Comparison of ENCODE assay signal across 8 cellular contexts in the genomic region with DNA sequence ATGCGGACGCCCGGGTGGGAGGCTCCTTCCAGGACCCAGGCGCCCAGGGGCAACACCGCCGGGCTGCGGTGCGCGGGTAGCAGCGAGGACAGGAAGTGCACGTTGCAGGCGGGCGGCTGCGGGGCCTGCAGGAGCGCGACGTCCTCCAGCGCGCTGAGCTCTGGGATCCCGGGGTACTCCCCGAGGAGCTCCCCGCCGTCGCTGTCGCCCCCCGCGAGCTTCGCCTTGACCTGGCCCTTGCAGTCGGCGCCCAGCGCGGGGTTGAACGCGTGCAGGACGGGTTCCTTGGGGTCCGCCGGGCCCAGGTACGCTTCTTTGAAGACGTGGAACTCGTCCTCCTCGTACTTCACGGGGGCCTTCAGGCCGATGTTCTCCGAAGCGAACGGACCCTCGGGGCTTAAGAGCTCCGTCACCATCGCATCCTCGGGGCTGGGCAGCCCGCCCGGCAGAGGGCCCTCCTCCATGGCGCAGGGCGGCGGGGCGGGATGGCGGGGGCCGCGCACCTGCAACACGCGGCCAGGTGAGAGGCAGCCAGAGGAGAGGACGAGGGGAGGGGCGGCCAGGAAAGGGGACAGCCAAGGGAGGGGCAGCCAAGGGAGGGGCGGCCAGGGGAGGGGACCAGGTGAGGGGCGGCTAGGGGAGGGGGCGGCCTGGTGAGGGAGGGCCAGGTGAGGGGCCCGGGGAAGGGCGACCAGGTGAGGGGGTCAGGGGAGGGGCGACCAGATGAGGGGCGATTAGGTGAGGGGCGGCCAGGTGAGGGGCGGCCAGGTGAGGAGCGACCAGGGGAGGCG. TPM values are rescaled to one million over a fixed set of nuclear protein-coding genes. Genes with fewer than 3 reads are reported as not detected.
DNase-seq lines count a peak whose midpoint lies in the region; ATAC-seq and TF ChIP-seq lines count a peak whose summit lies in the region.

No MANE protein-coding gene starts in this region.

- H3K4me1 ChIP-seq in aorta (ENCODE audit: control insufficient read depth in 1 of 2, insufficient read depth in 2 of 2, low read length in 2 of 2), result no peaks in the 10 kb centered on the region

- ATAC-seq in aorta (ENCODE audit: low FRiP score), result peak; percentile 34
- no peak for ATAC-seq in GM18511 (IDR thresholded peaks at IDR 0.05; ENCODE audit: unreplicated experiment)

- intact Hi-C loops in aorta (cut with DNase I), result no loop called here

- H3K27me3 ChIP-seq in kidney epithelial cell (ENCODE audit: control insufficient read depth, insufficient read depth, low read length) (no peaks in the 10 kb centered on the region), aorta (ENCODE audit: control insufficient read depth in 1 of 2, insufficient read depth in 2 of 2, low read length in 1 of 2) (no peaks in the 10 kb centered on the region)

- DNase-seq in stimulated activated naive CD4-positive, alpha-beta T cell (lab: John Stamatoyannopoulos, UW), result peak in 4 of 6 experiments; percentile 10 to 34 (median 18)
- DNase-seq in stimulated activated naive CD4-positive, alpha-beta T cell treated with Interleukin-2 at 50 U/mL for 16 hours (lab: John Stamatoyannopoulos, UW), result no peak
- peak; percentile 28 for DNase-seq in activated naive CD4-positive, alpha-beta T cell treated with anti-CD3 and anti-CD28 coated beads, Interleukin-2, amount 50 U/mL, for 16 hours
- DNase-seq in kidney epithelial cell (ENCODE audit: low read depth), result no peak
- DNase-seq in aorta, result peak in 1 of 2 donors; percentile 50
- DNase-seq in dedifferentiated amniotic fluid mesenchymal stem cell (ENCODE audit: extremely low spot score), result no peak
- no peak for DNase-seq in NCI-H146 (lab: John Stamatoyannopoulos, UW)

- no peak for TF ChIP-seq CTCF in kidney epithelial cell (IDR thresholded peaks at IDR 0.05; ENCODE audit: insufficient read depth, low read length, poor library complexity, severe bottlenecking)

- H3K9me3 ChIP-seq in aorta (ENCODE audit: control insufficient read depth, low read length), result no peaks in the 10 kb centered on the region

- H3K4me3 ChIP-seq in kidney epithelial cell (ENCODE audit: low read depth, low read length) (peak overlapping the region; percentile 45), aorta (ENCODE audit: low read length in 2 of 2) (no peak overlapping the region)

- no peak overlapping the region for H3K27ac ChIP-seq in aorta (ENCODE audit: low read depth in 1 of 2, low read length in 2 of 2)

- 23% methylated on average over 63 to 74 of the region's 74 CpGs for WGBS in aorta, 2 donors

- H3K36me3 ChIP-seq in kidney epithelial cell (ENCODE audit: control insufficient read depth, insufficient read depth, low read length), result no peaks in the 10 kb centered on the region
- H3K36me3 ChIP-seq in aorta (ENCODE audit: control insufficient read depth in 1 of 2, insufficient read depth in 2 of 2, low read length in 1 of 2), result peaks cover 0 to 2% of the 10 kb centered on the region in 2 donors

RNA-seq across cellular contexts. Expression of a gene that starts 0.9 kb away (rescaled TPM):
- total RNA-seq in kidney epithelial cell (3.8 and 7.7 TPM in 2 replicates), aorta (1 to 10 TPM in 1 of 2 donors, under 1 TPM in 1; 0.42 to 1.5 TPM)
- polyA plus RNA-seq in aorta, result under 1 TPM in 1 of 2 donors, not detected in 1; 0.10 TPM

Comparison
In these comparisons a context has a peak if more than half of its experiments do, and no peak if none do; other contexts are left out.
1. DNase-seq: peak in stimulated activated naive CD4-positive, alpha-beta T cell (4 of 6) and activated naive CD4-positive, alpha-beta T cell treated with anti-CD3 and anti-CD28 coated beads, Interleukin-2, amount 50 U/mL, for 16 hours (single experiment); none in stimulated activated naive CD4-positive, alpha-beta T cell treated with Interleukin-2 at 50 U/mL for 16 hours (single experiment), kidney epithelial cell (single experiment), dedifferentiated amniotic fluid mesenchymal stem cell (single experiment) and NCI-H146 (single experiment).